In the genomic region with DNA sequence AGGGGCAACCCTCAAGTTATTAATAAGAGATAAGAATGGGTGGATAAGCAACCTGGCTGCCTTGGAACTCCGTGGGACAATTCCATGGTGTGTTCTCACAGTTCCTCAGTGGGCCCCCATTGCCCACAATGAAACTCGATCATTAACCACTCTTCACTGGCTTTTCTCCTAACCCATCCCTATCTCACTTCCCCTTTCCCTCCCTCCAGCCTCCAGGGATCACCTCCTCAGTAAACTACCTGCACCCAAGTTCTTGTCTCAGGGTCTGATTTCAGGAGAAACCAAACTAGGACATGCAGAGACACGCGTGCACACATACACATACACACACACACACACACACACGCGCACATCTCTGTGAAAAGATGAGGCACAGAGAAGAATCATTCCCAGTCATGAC, we compare ENCODE assay signal across 11 cellular contexts.
"Had no signal": no experiment of that assay in that cellular context is flagged by ENCODE, and none has a peak within 500 bp of the region (broad histone marks: within the 10 kb centered on the region; RNA-seq: fewer than 3 reads in every experiment).

No MANE protein-coding gene starts in this region.

- H3K4me3 ChIP-seq: GM23338 had no signal

- H3K27ac ChIP-seq: KMS-11 had no signal

- H3K4me3 Mint-ChIP-seq: GM23338, H9, HFFc6 had no signal

- ATAC-seq: GM23338 had no signal

- H2AFZ ChIP-seq: GM23338 had no signal

- H3K27ac Mint-ChIP-seq: GM23338, H9, HFFc6 had no signal

- FAIRE-seq: H1, H54, HTR-8/SVneo had no signal

- H3K9ac ChIP-seq: KMS-11 had no signal

- H3K9me3 Mint-ChIP-seq: GM23338, HFFc6 had no signal

- DNase-seq: H9, HCEC 1CT, HFFc6, IMR-90, Karpas-422, KBM-7 had no signal

- H3K4me2 ChIP-seq: GM23338, KMS-11 had no signal
